In the genomic region with DNA sequence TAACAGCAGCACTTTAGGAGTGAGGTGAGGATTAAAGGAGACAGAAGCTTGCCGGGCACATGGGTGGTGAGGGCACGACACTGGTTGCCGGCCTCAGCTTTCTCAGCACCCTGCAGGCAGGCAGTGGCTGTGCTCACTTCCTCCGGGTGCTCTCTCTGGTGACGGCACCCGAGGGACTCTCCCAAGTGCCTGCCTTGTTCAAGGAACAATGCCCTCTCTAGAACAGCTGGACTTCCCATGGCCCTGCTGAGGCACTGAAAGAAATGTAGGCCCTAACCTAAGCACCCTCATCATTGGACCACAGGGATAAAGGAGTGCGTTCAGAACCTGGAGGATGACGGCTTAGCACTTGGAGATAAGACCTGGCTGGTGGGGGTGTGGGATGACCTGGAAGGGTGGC, we compare ENCODE assay signal across 9 cellular contexts.
DNase-seq lines count a peak whose midpoint lies in the region; FAIRE-seq and TF ChIP-seq lines count a peak whose summit lies in the region.
"Had no signal": no experiment of that assay in that cellular context is flagged by ENCODE, and none has a peak within 500 bp of the region (broad histone marks: within the 10 kb centered on the region; RNA-seq: fewer than 3 reads in every experiment).

No MANE protein-coding gene starts in this region.

- no peak for TF ChIP-seq POLR2A in stomach (IDR thresholded peaks at IDR 0.05)

- H3K27ac ChIP-seq in kidney (ENCODE audit: low read depth in 2 of 2, low read length in 2 of 2) (peak overlapping the region in 1 of 2 donors; percentile 59), stomach (peak overlapping the region in 4 of 5 donors; percentile 53 to 85 (median 79))

- DNase-seq in H7, result peak; percentile 30
- no peak for DNase-seq in activated T-helper 2 cell treated with anti-CD3 and anti-CD28 coated beads, Interferon-gamma antibody, Interleukin-2, Interleukin-4, amounts not matched to agents 10 μg/mL and 5 μg/mL and 100 μg/mL, durations not matched to agents 14 hours and 24 hours and 36 hours (ENCODE audit: low spot score)
- peak; percentile 68 for DNase-seq in kidney
- DNase-seq in stomach, result no peak
- no peak for DNase-seq in SHP77 (lab: John Stamatoyannopoulos, UW)
- DNase-seq in NCI-H2227 treated with DMSO at 0.1 percent for 48 hours (lab: John Stamatoyannopoulos, UW), result no peak
- DNase-seq in NCI-H524 (lab: John Stamatoyannopoulos, UW), result no peak
- DNase-seq: cerebellar nuclear complex, NCI-H2029 treated with DMSO at 0.1 percent for 48 hours had no signal

- no peaks in the 10 kb centered on the region for H3K9me3 Mint-ChIP-seq in activated T-helper 2 cell treated with anti-CD3 and anti-CD28 coated beads, Interferon-gamma antibody, Interleukin-2, Interleukin-4, amounts not matched to agents 10 μg/mL and 5 μg/mL and 100 μg/mL, durations not matched to agents 14 hours and 24 hours and 36 hours

- H3K9me3 ChIP-seq in kidney (ENCODE audit: control insufficient read depth in 1 of 2, low read length in 2 of 2), result no peaks in the 10 kb centered on the region
- no peaks in the 10 kb centered on the region for H3K9me3 ChIP-seq in stomach

- H3K9ac ChIP-seq in kidney (ENCODE audit: low read length in 2 of 2), result no peak overlapping the region

- H3K27ac Mint-ChIP-seq in activated T-helper 2 cell treated with anti-CD3 and anti-CD28 coated beads, Interferon-gamma antibody, Interleukin-2, Interleukin-4, amounts not matched to agents 10 μg/mL and 5 μg/mL and 100 μg/mL, durations not matched to agents 14 hours and 24 hours and 36 hours, result peak overlapping the region; percentile 18

- 66 to 79% (median 72%) methylated on average over 8 of the region's 8 CpGs for WGBS in stomach, 5 donors

- peaks cover 17 to 37% of the 10 kb centered on the region in 2 donors for H3K4me1 ChIP-seq in kidney (ENCODE audit: control insufficient read depth in 1 of 2, insufficient read depth in 1 of 2, low read depth in 1 of 2, low read length in 2 of 2)
- H3K4me1 ChIP-seq in stomach, result peaks cover 28 to 49% (median 37%) of the 10 kb centered on the region in 4 donors

- no peak for TF ChIP-seq EP300 in stomach (IDR thresholded peaks at IDR 0.05)

- peaks cover 9% of the 10 kb centered on the region for H3K4me1 Mint-ChIP-seq in activated T-helper 2 cell treated with anti-CD3 and anti-CD28 coated beads, Interferon-gamma antibody, Interleukin-2, Interleukin-4, amounts not matched to agents 10 μg/mL and 5 μg/mL and 100 μg/mL, durations not matched to agents 14 hours and 24 hours and 36 hours (ENCODE audit: low read depth)

- H3K36me3 ChIP-seq in H7 (replicated peaks; ENCODE audit: control insufficient read depth, insufficient read depth, low read length), result peaks cover 7% of the 10 kb centered on the region
- peaks cover 0 to 1% of the 10 kb centered on the region in 2 donors for H3K36me3 ChIP-seq in kidney (ENCODE audit: control insufficient read depth in 1 of 2, insufficient read depth in 2 of 2, low read length in 2 of 2)
- H3K36me3 ChIP-seq in stomach, result peaks cover 0 to 33% (median 30%) of the 10 kb centered on the region in 4 donors

- intact Hi-C loops in activated T-helper 2 cell treated with anti-CD3 and anti-CD28 coated beads, Interferon-gamma antibody, Interleukin-2, Interleukin-4, amounts not matched to agents 10 μg/mL and 5 μg/mL and 100 μg/mL, durations not matched to agents 14 hours and 24 hours and 36 hours (cut with micrococcal nuclease), result no loop called here
- intact Hi-C loops in kidney (cut with DNase I) (no loop called here), stomach (cut with DNase I; ENCODE audit: low total_unique reads) (loop anchor here (5.0 to 10.0 kb wide), 2 partner anchors 88 to 185 kb away; no protein-coding TSS in a partner anchor)

- no peak overlapping the region for H3K4me3 Mint-ChIP-seq in activated T-helper 2 cell treated with anti-CD3 and anti-CD28 coated beads, Interferon-gamma antibody, Interleukin-2, Interleukin-4, amounts not matched to agents 10 μg/mL and 5 μg/mL and 100 μg/mL, durations not matched to agents 14 hours and 24 hours and 36 hours (ENCODE audit: low read depth)

- H3K27me3 Mint-ChIP-seq in activated T-helper 2 cell treated with anti-CD3 and anti-CD28 coated beads, Interferon-gamma antibody, Interleukin-2, Interleukin-4, amounts not matched to agents 10 μg/mL and 5 μg/mL and 100 μg/mL, durations not matched to agents 14 hours and 24 hours and 36 hours (ENCODE audit: low read depth), result no peaks in the 10 kb centered on the region

- no peak for TF ChIP-seq CTCF in kidney (IDR thresholded peaks at IDR 0.05; ENCODE audit: borderline replicate concordance, extremely low read depth, insufficient read depth)
- no peak for TF ChIP-seq CTCF in stomach (IDR thresholded peaks at IDR 0.05)

- H3K27me3 ChIP-seq in H7 (ENCODE audit: control insufficient read depth, insufficient read depth, low read length), result no peaks in the 10 kb centered on the region
- no peaks in the 10 kb centered on the region for H3K27me3 ChIP-seq in stomach

- peaks cover 29% of the 10 kb centered on the region for H3K36me3 Mint-ChIP-seq in activated T-helper 2 cell treated with anti-CD3 and anti-CD28 coated beads, Interferon-gamma antibody, Interleukin-2, Interleukin-4, amounts not matched to agents 10 μg/mL and 5 μg/mL and 100 μg/mL, durations not matched to agents 14 hours and 24 hours and 36 hours (ENCODE audit: low read depth)

- no peak for FAIRE-seq in kidney (lab: Jason Lieb, UNC)

- H3K4me3 ChIP-seq in H7 (ENCODE audit: insufficient read depth, low read depth, low read length), result no peak overlapping the region
- no peak overlapping the region for H3K4me3 ChIP-seq in kidney (ENCODE audit: low read length in 2 of 2)
- H3K4me3 ChIP-seq in stomach, result no peak overlapping the region

Comparison
In these comparisons a context has a peak if more than half of its experiments do, and no peak if none do; other contexts are left out.
1. DNase-seq: peak in H7 (single experiment) and kidney (single experiment); none in activated T-helper 2 cell treated with anti-CD3 and anti-CD28 coated beads, Interferon-gamma antibody, Interleukin-2, Interleukin-4, amounts not matched to agents 10 μg/mL and 5 μg/mL and 100 μg/mL, durations not matched to agents 14 hours and 24 hours and 36 hours (single experiment), stomach (single experiment), SHP77 (0 of 2), NCI-H2227 treated with DMSO at 0.1 percent for 48 hours (single experiment) and NCI-H524 (0 of 2).